Comparison of ENCODE assay signal across 17 cellular contexts in the genomic region with DNA sequence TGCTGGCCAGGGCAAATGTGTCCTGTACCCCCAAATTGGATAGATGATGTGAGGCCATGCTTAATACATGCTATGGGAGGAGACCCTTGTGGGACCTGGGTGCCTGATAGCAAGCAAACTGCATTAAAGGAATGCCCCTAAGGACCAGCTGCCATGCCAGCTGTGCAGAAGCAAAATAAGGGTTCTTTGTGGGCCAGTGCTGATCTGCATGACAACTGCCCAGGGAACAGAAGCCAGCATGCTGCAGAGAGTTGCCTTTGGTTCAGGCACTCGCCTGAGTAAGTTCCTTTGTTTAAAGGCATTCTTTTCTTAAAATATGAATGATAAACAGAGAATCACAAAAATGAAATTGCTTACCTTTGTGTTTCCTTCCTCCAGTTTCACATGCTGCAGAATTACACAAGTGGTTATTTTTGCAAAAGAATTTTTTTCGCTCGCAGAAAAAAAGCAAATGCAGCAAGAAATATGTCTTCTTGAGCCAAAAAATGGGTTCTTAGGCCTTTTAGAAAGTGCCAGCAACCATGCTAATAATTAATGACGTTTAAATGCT.
DNase-seq lines count a peak whose midpoint lies in the region; ATAC-seq lines count a peak whose summit lies in the region.
"Had no signal": no experiment of that assay in that cellular context is flagged by ENCODE, and none has a peak within 500 bp of the region (broad histone marks: within the 10 kb centered on the region; RNA-seq: fewer than 3 reads in every experiment).

No MANE protein-coding gene starts in this region.

- ATAC-seq in HG03442 (IDR thresholded peaks at IDR 0.05; ENCODE audit: unreplicated experiment) (no peak), HG03159 (IDR thresholded peaks at IDR 0.05; ENCODE audit: unreplicated experiment) (no peak)
- ATAC-seq: activated CD8-positive, alpha-beta T cell treated with anti-CD3 and anti-CD28 coated beads for 36 hours; naive thymus-derived CD4-positive, alpha-beta T cell; Panc1 had no signal

- DNase-seq in DMS 273 treated with DMSO at 0.1 percent for 48 hours (lab: John Stamatoyannopoulos, UW), result peak; percentile 24
- peak; percentile 30 for DNase-seq in NCI-H524 treated with DMSO at 0.1 percent for 48 hours (lab: John Stamatoyannopoulos, UW)
- DNase-seq in hypothalamus (lab: John Stamatoyannopoulos, UW), result peak in 34 of 51 donors; percentile 5 to 84 (median 49)
- DNase-seq in pons (ENCODE audit: low spot score), result peak; percentile 96
- no peak for DNase-seq in ecto neural progenitor cell (ENCODE audit: low spot score)
- DNase-seq in cerebellar cortex (ENCODE audit: low spot score), result no peak
- DNase-seq: activated B cell treated with CpG ODN at 0.5 μM for 24 hours; activated CD8-positive, alpha-beta T cell treated with anti-CD3 and anti-CD28 coated beads for 36 hours; activated naive CD4-positive, alpha-beta T cell treated with anti-CD3 and anti-CD28 coated beads, Interleukin-2, amount 10 ng/mL, durations not matched to agents 7 days and 5 days; activated T-cell treated with anti-CD3 and anti-CD28 coated beads, Interleukin-2, amount 50 U/mL, for 1 hour; kidney glomerular epithelial cell; naive thymus-derived CD4-positive, alpha-beta T cell; NCI-H1417; spleen had no signal

Comparison
In these comparisons a context has a peak if more than half of its experiments do, and no peak if none do; other contexts are left out.
1. DNase-seq: peak in DMS 273 treated with DMSO at 0.1 percent for 48 hours (single experiment), NCI-H524 treated with DMSO at 0.1 percent for 48 hours (single experiment), hypothalamus (34 of 51) and pons (single experiment); none in ecto neural progenitor cell (single experiment) and cerebellar cortex (single experiment).